In genomic region chr5:118293378-118293777, GRCh38 we compare ENCODE assay signal across 19 cellular contexts.
"Had no signal": no experiment of that assay in that cellular context is flagged by ENCODE, and none has a peak within 500 bp of the region (broad histone marks: within the 10 kb centered on the region; RNA-seq: fewer than 3 reads in every experiment).

No MANE protein-coding gene starts in this region.

- H3K4me3 ChIP-seq: gastroesophageal sphincter, lung, sigmoid colon, spleen, testis had no signal

- ATAC-seq: activated CD8-positive, alpha-beta T cell treated with anti-CD3 and anti-CD28 coated beads, Interleukin-2, amount 10 ng/mL, durations not matched to agents 7 days and 5 days; activated naive CD8-positive, alpha-beta T cell treated with anti-CD3 and anti-CD28 coated beads, Interleukin-2, amount 50 U/mL, for 24 hours; activated T-cell treated with anti-CD3 and anti-CD28 coated beads, Interleukin-2, amount 50 U/mL, for 4 hours; gastroesophageal sphincter; stimulated activated memory B cell treated with anti-CD40 and anti-IgM and Interleukin-4, amounts not matched to agents 10 μg/mL and 1 μg/mL and 100 μg/mL, for 72 hours had no signal

- H3K36me3 ChIP-seq: brain microvascular endothelial cell, gastroesophageal sphincter, sigmoid colon, spleen had no signal

- H3K27me3 ChIP-seq: brain microvascular endothelial cell, gastroesophageal sphincter, sigmoid colon, spleen, testis had no signal

- H3K4me1 ChIP-seq: gastroesophageal sphincter, sigmoid colon, spleen had no signal

- H3K9me3 ChIP-seq: gastroesophageal sphincter, sigmoid colon, spleen, testis had no signal

- DNase-seq: activated CD4-positive, alpha-beta T cell treated with anti-CD3 and anti-CD28 coated beads, Interleukin-2, amount 10 ng/mL, durations not matched to agents 24 days and 14 days; activated CD8-positive, alpha-beta memory T cell treated with anti-CD3 and anti-CD28 coated beads, Interleukin-2, amount 50 U/mL, for 4 hours; activated CD8-positive, alpha-beta T cell treated with anti-CD3 and anti-CD28 coated beads, Interleukin-2, amount 10 ng/mL, durations not matched to agents 7 days and 5 days; activated naive CD4-positive, alpha-beta T cell treated with anti-CD3 and anti-CD28 coated beads for 36 hours; activated naive CD8-positive, alpha-beta T cell treated with anti-CD3 and anti-CD28 coated beads, Interleukin-2, amount 50 U/mL, for 24 hours; activated T-cell treated with anti-CD3 and anti-CD28 coated beads, Interleukin-2, amount 50 U/mL, for 4 hours; aorta; brain microvascular endothelial cell; cortex of kidney; effector CD4-positive, alpha-beta T cell; immature natural killer cell; nucleus accumbens; sigmoid colon; spleen; stimulated activated CD4-positive, alpha-beta T cell treated with anti-CD3 and anti-CD28 coated beads, Interleukin-4, amount 100 ng/mL, for 4 hours; testis had no signal

- H3K27ac ChIP-seq: brain microvascular endothelial cell, gastroesophageal sphincter, sigmoid colon, spleen, testis had no signal
